25 cellular contexts compared by ENCODE assay signal in genomic region chr4:20159516-20159915, GRCh38.
"Had no signal": no experiment of that assay in that cellular context is flagged by ENCODE, and none has a peak within 500 bp of the region (broad histone marks: within the 10 kb centered on the region; RNA-seq: fewer than 3 reads in every experiment).

No MANE protein-coding gene starts in this region.

- DNase-seq: activated CD4-positive, alpha-beta T cell treated with anti-CD3 and anti-CD28 coated beads for 48 hours; activated CD4-positive, alpha-beta T cell treated with anti-CD3 and anti-CD28 coated beads, Interleukin-2, amount 50 U/mL, for 48 hours; activated CD8-positive, alpha-beta memory T cell treated with anti-CD3 and anti-CD28 coated beads for 24 hours; activated effector memory CD4-positive, alpha-beta T cell treated with Interleukin-2 at 50 U/mL for 16 hours; activated naive CD4-positive, alpha-beta T cell treated with Interleukin-2 at 50 U/mL for 16 hours; anterior cingulate cortex; foreskin keratinocyte; heart left ventricle; kidney glomerular epithelial cell; lower lobe of right lung; mesenchymal stem cell; naive thymus-derived CD8-positive, alpha-beta T cell; nucleus accumbens; pancreas; psoas muscle; stimulated activated CD4-positive, alpha-beta T cell treated with anti-CD3 and anti-CD28 coated beads, Interleukin-1b, Interleukin-23, amount 100 ng/mL, for 48 hours; stimulated activated CD4-positive, alpha-beta T cell treated with anti-CD3 and anti-CD28 coated beads, Interleukin-4, amount 100 ng/mL, for 4 hours; stimulated activated naive B cell treated with anti-CD40 and anti-IgM and Interleukin-4, amounts not matched to agents 10 μg/mL and 1 μg/mL and 100 μg/mL, for 72 hours; stomach; thyroid gland; upper lobe of right lung had no signal

- ATAC-seq: activated CD4-positive, CD25-positive, alpha-beta regulatory T cell treated with anti-CD3 and anti-CD28 coated beads, Interleukin-2, amount 50 U/mL, for 24 hours; foreskin keratinocyte; heart left ventricle; left lung; lower lobe of right lung; naive thymus-derived CD8-positive, alpha-beta T cell; pancreas; psoas muscle; stimulated activated naive B cell treated with anti-CD40 and anti-IgM and Interleukin-4, amounts not matched to agents 10 μg/mL and 1 μg/mL and 100 μg/mL, for 72 hours; upper lobe of right lung had no signal

- FAIRE-seq: bronchial epithelial cell, pancreas, TTC549 had no signal
